In the genomic region with DNA sequence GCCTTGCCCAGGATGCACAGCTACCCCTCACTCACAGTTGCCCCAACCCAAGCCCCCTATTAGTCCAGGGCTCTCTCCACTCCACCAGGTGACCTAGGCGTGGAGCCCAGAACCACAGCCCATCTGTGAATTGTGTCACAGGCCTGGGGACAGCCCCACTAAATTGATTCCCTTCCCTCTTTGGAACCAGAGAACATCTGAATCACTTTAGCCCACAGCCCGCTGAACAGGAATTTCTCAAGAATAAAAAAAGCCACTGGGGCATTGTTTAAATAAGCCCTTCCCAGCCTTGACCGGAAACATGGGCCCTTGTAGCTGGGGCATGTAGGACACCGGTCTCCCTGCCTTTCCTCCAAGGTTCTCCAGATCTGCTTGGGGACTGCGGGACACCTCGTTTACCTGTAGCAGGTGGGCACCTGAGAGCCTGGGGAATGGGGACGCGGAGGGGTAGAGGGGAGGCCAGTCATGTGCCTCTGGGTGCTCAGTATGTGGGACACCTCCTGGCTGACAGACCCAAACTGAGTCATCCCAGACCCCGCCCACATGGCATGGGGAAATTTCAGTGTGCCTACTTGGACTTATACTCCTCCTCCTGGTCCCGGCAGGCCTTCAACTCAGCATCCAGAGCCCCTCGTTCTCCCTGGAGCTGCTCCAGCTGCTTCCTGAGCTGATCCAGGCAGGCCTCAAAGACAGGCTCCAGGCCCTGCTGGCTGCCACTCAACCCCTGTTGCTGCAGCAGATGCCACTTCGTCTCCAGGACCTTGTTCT, we compare ENCODE assay signal across 17 cellular contexts. TPM values are rescaled to one million over a fixed set of nuclear protein-coding genes. Genes with fewer than 3 reads are reported as not detected.
DNase-seq lines count a peak whose midpoint lies in the region; ATAC-seq and TF ChIP-seq lines count a peak whose summit lies in the region.
"Had no signal": no experiment of that assay in that cellular context is flagged by ENCODE, and none has a peak within 500 bp of the region (broad histone marks: within the 10 kb centered on the region; RNA-seq: fewer than 3 reads in every experiment).

No MANE protein-coding gene starts in this region.

- TF ChIP-seq CTCF in cardiac fibroblast (IDR thresholded peaks at IDR 0.05; ENCODE audit: low read depth, low read length), result no peak

- ATAC-seq in HG03039 (IDR thresholded peaks at IDR 0.05; ENCODE audit: unreplicated experiment) (no peak), GM19324 (IDR thresholded peaks at IDR 0.05; ENCODE audit: low FRiP score, unreplicated experiment) (no peak)
- ATAC-seq: activated T-cell treated with anti-CD3 and anti-CD28 coated beads, Interleukin-2, amount 50 U/mL, for 4 hours had no signal

- H3K4me3 ChIP-seq in cardiac fibroblast (replicated peaks in 1 of 2; ENCODE audit: low read depth in 2 of 2, low read length in 2 of 2), result no peak overlapping the region
- H3K4me3 ChIP-seq: prostate gland had no signal

- peak; percentile 14; the same call in 1 of the 2 replicates for TF ChIP-seq EP300 in Ishikawa (IDR thresholded peaks at IDR 0.05; ENCODE audit: borderline replicate concordance)

- DNase-seq in CD1c-positive myeloid dendritic cell (ENCODE audit: extremely low spot score) (peak; percentile 59), cardiac fibroblast (ENCODE audit: low read depth in 2 of 2) (peak; percentile 36 to 55), renal cortical epithelial cell (ENCODE audit: low read depth) (peak; percentile 50), SHP77 (lab: John Stamatoyannopoulos, UW) (no peak)
- no peak for DNase-seq in NK-92 treated with Interleukin-12 subunit alpha and Interleukin-12 subunit beta, amount 100 ng/mL, for 24 hours (lab: John Stamatoyannopoulos, UW)
- DNase-seq: activated CD4-positive, alpha-beta T cell treated with anti-CD3 and anti-CD28 coated beads for 1 hour; activated T-cell treated with anti-CD3 and anti-CD28 coated beads, Interleukin-2, amount 50 U/mL, for 4 hours; CD4-positive, CD25-positive, alpha-beta regulatory T cell; foreskin melanocyte; GF-D8; islet precursor cell; stimulated activated CD4-positive, alpha-beta T cell treated with anti-CD3 and anti-CD28 coated beads, Interleukin-2, amount 100 ng/mL, for 24 hours had no signal

- TF ChIP-seq RAD21 in Ishikawa (IDR thresholded peaks at IDR 0.05; ENCODE audit: low read depth), result no peak; the same call in 1 of the 2 replicates

TF ChIP-seq in Ishikawa, 13 proteins besides CTCF, POLR2A, EP300 and RAD21:
- TF ChIP-seq TCF12 (IDR thresholded peaks at IDR 0.05; ENCODE audit: low read depth), result peak; percentile 49; the same call in 1 of the 2 replicates
- 0 out of 2 replicates have a peak, but pooled peaks have one; percentile 47 for TF ChIP-seq NFIC (IDR thresholded peaks at IDR 0.05)
- TF ChIP-seq EGR1 (IDR thresholded peaks at IDR 0.05), result no peak
- peak; percentile 71; the same call in 1 of the 2 replicates for TF ChIP-seq FOXM1 (IDR thresholded peaks at IDR 0.05; ENCODE audit: borderline replicate concordance, low read depth)
- peak; percentile 50; the same call in 1 of the 2 replicates for TF ChIP-seq TEAD4 (IDR thresholded peaks at IDR 0.05)
- TF ChIP-seq, protein P1, sequence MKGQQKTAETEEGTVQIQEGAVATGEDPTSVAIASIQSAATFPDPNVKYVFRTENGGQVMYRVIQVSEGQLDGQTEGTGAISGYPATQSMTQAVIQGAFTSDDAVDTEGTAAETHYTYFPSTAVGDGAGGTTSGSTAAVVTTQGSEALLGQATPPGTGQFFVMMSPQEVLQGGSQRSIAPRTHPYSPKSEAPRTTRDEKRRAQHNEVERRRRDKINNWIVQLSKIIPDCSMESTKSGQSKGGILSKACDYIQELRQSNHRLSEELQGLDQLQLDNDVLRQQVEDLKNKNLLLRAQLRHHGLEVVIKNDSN (IDR thresholded peaks at IDR 0.05), result peak; percentile 58
- TF ChIP-seq, protein P2, sequence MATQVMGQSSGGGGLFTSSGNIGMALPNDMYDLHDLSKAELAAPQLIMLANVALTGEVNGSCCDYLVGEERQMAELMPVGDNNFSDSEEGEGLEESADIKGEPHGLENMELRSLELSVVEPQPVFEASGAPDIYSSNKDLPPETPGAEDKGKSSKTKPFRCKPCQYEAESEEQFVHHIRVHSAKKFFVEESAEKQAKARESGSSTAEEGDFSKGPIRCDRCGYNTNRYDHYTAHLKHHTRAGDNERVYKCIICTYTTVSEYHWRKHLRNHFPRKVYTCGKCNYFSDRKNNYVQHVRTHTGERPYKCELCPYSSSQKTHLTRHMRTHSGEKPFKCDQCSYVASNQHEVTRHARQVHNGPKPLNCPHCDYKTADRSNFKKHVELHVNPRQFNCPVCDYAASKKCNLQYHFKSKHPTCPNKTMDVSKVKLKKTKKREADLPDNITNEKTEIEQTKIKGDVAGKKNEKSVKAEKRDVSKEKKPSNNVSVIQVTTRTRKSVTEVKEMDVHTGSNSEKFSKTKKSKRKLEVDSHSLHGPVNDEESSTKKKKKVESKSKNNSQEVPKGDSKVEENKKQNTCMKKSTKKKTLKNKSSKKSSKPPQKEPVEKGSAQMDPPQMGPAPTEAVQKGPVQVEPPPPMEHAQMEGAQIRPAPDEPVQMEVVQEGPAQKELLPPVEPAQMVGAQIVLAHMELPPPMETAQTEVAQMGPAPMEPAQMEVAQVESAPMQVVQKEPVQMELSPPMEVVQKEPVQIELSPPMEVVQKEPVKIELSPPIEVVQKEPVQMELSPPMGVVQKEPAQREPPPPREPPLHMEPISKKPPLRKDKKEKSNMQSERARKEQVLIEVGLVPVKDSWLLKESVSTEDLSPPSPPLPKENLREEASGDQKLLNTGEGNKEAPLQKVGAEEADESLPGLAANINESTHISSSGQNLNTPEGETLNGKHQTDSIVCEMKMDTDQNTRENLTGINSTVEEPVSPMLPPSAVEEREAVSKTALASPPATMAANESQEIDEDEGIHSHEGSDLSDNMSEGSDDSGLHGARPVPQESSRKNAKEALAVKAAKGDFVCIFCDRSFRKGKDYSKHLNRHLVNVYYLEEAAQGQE (IDR thresholded peaks at IDR 0.05; ENCODE audit: low read depth), result no peak
- no peak for TF ChIP-seq CEBPB (IDR thresholded peaks at IDR 0.05)
- TF ChIP-seq YY1 (IDR thresholded peaks at IDR 0.05; ENCODE audit: low read depth), result no peak
- TF ChIP-seq TAF1 (IDR thresholded peaks at IDR 0.05; ENCODE audit: low read depth), result no peak
TF ChIP-seq in Ishikawa: peak in this region for 5.

RNA-seq across cellular contexts. Expression of gene KRT78, which starts 1.3 kb away (rescaled TPM):
- not detected in 2 replicates for total RNA-seq in renal cortical epithelial cell
- total RNA-seq: activated T-cell treated with anti-CD3 and anti-CD28 coated beads, Interleukin-2, amount 50 U/mL, for 4 hours; CD4-positive, CD25-positive, alpha-beta regulatory T cell; H1 had no signal

RNA-seq across cellular contexts. Expression of gene KRT79, which starts 13.4 kb away (rescaled TPM):
- not detected in 2 replicates for total RNA-seq in renal cortical epithelial cell
- total RNA-seq: CD4-positive, CD25-positive, alpha-beta regulatory T cell; H1; prostate gland had no signal

RNA-seq across cellular contexts. Expression of gene KRT4, which starts 33.6 kb away (rescaled TPM):
- total RNA-seq in renal cortical epithelial cell, result not detected in 2 replicates
- total RNA-seq: activated T-cell treated with anti-CD3 and anti-CD28 coated beads, Interleukin-2, amount 50 U/mL, for 4 hours; CD4-positive, CD25-positive, alpha-beta regulatory T cell; H1 had no signal

RNA-seq across cellular contexts. Expression of gene KRT3, which starts 51.6 kb away (rescaled TPM):
- total RNA-seq in renal cortical epithelial cell, result not detected in 2 replicates
- total RNA-seq: activated T-cell treated with anti-CD3 and anti-CD28 coated beads, Interleukin-2, amount 50 U/mL, for 4 hours; CD4-positive, CD25-positive, alpha-beta regulatory T cell; H1; prostate gland had no signal

RNA-seq across cellular contexts. Expression of gene KRT8, which starts 57.4 kb away (rescaled TPM):
- total RNA-seq in renal cortical epithelial cell, result 390 and 919 TPM in 2 replicates
- total RNA-seq: CD4-positive, CD25-positive, alpha-beta regulatory T cell had no signal

Comparison
In these comparisons a context has a peak if more than half of its experiments do, and no peak if none do; other contexts are left out.
1. DNase-seq: peak in CD1c-positive myeloid dendritic cell (single experiment), cardiac fibroblast (2 of 2) and renal cortical epithelial cell (single experiment); none in SHP77 (0 of 2) and NK-92 treated with Interleukin-12 subunit alpha and Interleukin-12 subunit beta, amount 100 ng/mL, for 24 hours (single experiment).